In the genomic region with DNA sequence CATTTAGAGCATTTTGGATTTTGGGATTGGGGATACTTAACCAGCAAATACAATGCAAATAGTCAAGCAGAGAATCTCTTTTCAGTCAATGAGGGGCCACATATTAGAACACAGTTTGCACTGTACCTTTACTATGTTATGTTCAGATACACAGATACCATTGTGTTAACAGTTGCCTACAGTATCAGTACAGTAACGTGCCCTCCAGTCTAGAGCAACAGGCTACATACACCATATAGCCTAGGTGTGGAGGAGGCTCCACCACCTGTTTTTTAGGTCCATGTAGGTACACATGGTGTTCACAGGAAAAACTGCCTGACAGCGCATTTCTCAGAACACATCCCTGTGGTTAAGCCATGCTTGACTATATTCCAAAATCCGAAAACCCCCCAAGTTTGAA, we compare ENCODE assay signal across 18 cellular contexts. TPM values are rescaled to one million over a fixed set of nuclear protein-coding genes. Genes with fewer than 3 reads are reported as not detected.
DNase-seq lines count a peak whose midpoint lies in the region; ATAC-seq and TF ChIP-seq lines count a peak whose summit lies in the region.
"Had no signal": no experiment of that assay in that cellular context is flagged by ENCODE, and none has a peak within 500 bp of the region (broad histone marks: within the 10 kb centered on the region; RNA-seq: fewer than 3 reads in every experiment).

No MANE protein-coding gene starts in this region.

- H3K4me1 ChIP-seq in SK-N-SH (ENCODE audit: control insufficient read depth in 1 of 2, insufficient read depth in 2 of 2, low read depth in 1 of 2, low read length in 1 of 2) = 0 out of 4 replicates have a peak, but pooled peaks cover 0 to 4% of the 10 kb centered on the region in 2 experiments
- H3K4me1 ChIP-seq: adrenal gland had no signal

- peaks cover 37% of the 10 kb centered on the region for H3F3A ChIP-seq in SK-N-SH (replicated peaks; ENCODE audit: insufficient read depth)

- TF ChIP-seq CTCF in SK-N-SH (IDR thresholded peaks at IDR 0.05) (no peak), natural killer cell (IDR thresholded peaks at IDR 0.05) (no peak)

- H2AFZ ChIP-seq in SK-N-SH (ENCODE audit: low read depth) = no peak overlapping the region
- H2AFZ ChIP-seq: GM23248 had no signal

- H3K4me1 Mint-ChIP-seq in memory B cell = peaks cover 5% of the 10 kb centered on the region
- peaks cover 7% of the 10 kb centered on the region in 2 donors for H3K4me1 Mint-ChIP-seq in natural killer cell

- H3K9me3 Mint-ChIP-seq in memory B cell = no peaks in the 10 kb centered on the region
- no peaks in the 10 kb centered on the region for H3K9me3 Mint-ChIP-seq in natural killer cell
- H3K9me3 Mint-ChIP-seq: CD4-positive, alpha-beta memory T cell had no signal

- peaks cover 19% of the 10 kb centered on the region for H3K36me3 Mint-ChIP-seq in memory B cell
- H3K36me3 Mint-ChIP-seq in natural killer cell = peaks cover 15% of the 10 kb centered on the region

- H3K9me3 ChIP-seq in SK-N-SH = no peaks in the 10 kb centered on the region
- H3K9me3 ChIP-seq: adrenal gland had no signal

- ATAC-seq in SK-N-SH treated with all-trans-retinoic acid at 6 μM for 48 hours = no peak
- peak; percentile 34 for ATAC-seq in GM19455 (IDR thresholded peaks at IDR 0.05; ENCODE audit: unreplicated experiment)
- ATAC-seq in HG03460 (IDR thresholded peaks at IDR 0.05; ENCODE audit: unreplicated experiment) = peak; percentile 25
- no peak for ATAC-seq in memory B cell (ENCODE audit: low read depth)
- no peak for ATAC-seq in natural killer cell
- ATAC-seq: sciatic nerve had no signal

- CTCF ChIA-PET in SK-N-SH (lab: Yijun Ruan, JAX) = interaction anchor here (1.4 kb wide), 1 partner anchor 11 kb away, joined by 4 read pairs; no protein-coding TSS in a partner anchor

- intact Hi-C loops in natural killer cell (cut with micrococcal nuclease) = no loop called here

- H3K4me2 ChIP-seq in SK-N-SH = no peak overlapping the region

- H3K9me2 ChIP-seq in SK-N-SH = no peaks in the 10 kb centered on the region

- no peak for TF ChIP-seq EP300 in SK-N-SH (IDR thresholded peaks at IDR 0.05; ENCODE audit: borderline replicate concordance in 1 of 2, low read depth in 1 of 2, low read length in 1 of 2)

- H3K27me3 Mint-ChIP-seq in memory B cell = no peaks in the 10 kb centered on the region
- no peaks in the 10 kb centered on the region for H3K27me3 Mint-ChIP-seq in natural killer cell (ENCODE audit: low read depth in 2 of 2)
- H3K27me3 Mint-ChIP-seq: CD4-positive, alpha-beta memory T cell had no signal

- H3K4me3 ChIP-seq in SK-N-SH (ENCODE audit: low read depth in 2 of 2, low read length in 1 of 2) = no peak overlapping the region
- H3K4me3 ChIP-seq: adrenal gland, GM23248 had no signal

- TF ChIP-seq RAD21 in SK-N-SH (IDR thresholded peaks at IDR 0.05; ENCODE audit: low read length) = no peak

- H3K36me3 ChIP-seq in SK-N-SH (replicated peaks in 1 of 2; ENCODE audit: control insufficient read depth in 1 of 2, insufficient read depth in 2 of 2, low read length in 1 of 2) = peaks cover 59 to 71% of the 10 kb centered on the region in 2 experiments

- DNase-seq in SK-N-SH (no peak), memory B cell (ENCODE audit: low spot score in 2 of 2) (no peak), NCI-H345 (lab: John Stamatoyannopoulos, UW) (no peak), natural killer cell (no peak)
- DNase-seq in activated CD4-positive, alpha-beta T cell treated with anti-CD3 and anti-CD28 coated beads for 48 hours = no peak
- DNase-seq: activated T-cell treated with anti-CD3 and anti-CD28 coated beads, Interleukin-2, amount 50 U/mL, for 48 hours; CD4-positive, alpha-beta memory T cell; DMS79 treated with DMSO at 0.1 percent for 48 hours; GM23248; NCI-H2171; occipital lobe; Right ventricle myocardium superior had no signal

- no peak overlapping the region for H3K9ac ChIP-seq in SK-N-SH
- H3K9ac ChIP-seq: GM23248 had no signal

- H4K20me1 ChIP-seq in SK-N-SH (ENCODE audit: insufficient read depth) = no peaks in the 10 kb centered on the region; the same call in 1 of the 2 replicates

- WGBS in SK-N-SH (ENCODE audit: low lambda C conversion rate) = 95% methylated on average over 3 of the region's 3 CpGs

- H3K4me3 Mint-ChIP-seq in memory B cell (no peak overlapping the region), natural killer cell (no peak overlapping the region)
- H3K4me3 Mint-ChIP-seq: CD4-positive, alpha-beta memory T cell had no signal

- H3K27ac Mint-ChIP-seq in memory B cell (peak overlapping the region; percentile 74), natural killer cell (no peak overlapping the region)

- H3K27me3 ChIP-seq in SK-N-SH (ENCODE audit: insufficient read depth) = no peaks in the 10 kb centered on the region
- H3K27me3 ChIP-seq: adrenal gland had no signal

- peaks cover 52% of the 10 kb centered on the region; the same call in 1 of the 2 replicates for H3K79me2 ChIP-seq in SK-N-SH (ENCODE audit: insufficient read depth)

- POLR2A ChIA-PET in SK-N-SH (lab: Yijun Ruan, JAX) = interaction anchor here (1.3 kb wide), 1 partner anchor 9 kb away, joined by 5 read pairs; a partner anchor contains a TSS

- no peak overlapping the region for H3K27ac ChIP-seq in SK-N-SH (ENCODE audit: low read depth in 2 of 2, low read length in 1 of 2)
- H3K27ac ChIP-seq: 22Rv1, adrenal gland, GM23248 had no signal

TF ChIP-seq in SK-N-SH, 30 proteins besides CTCF, POLR2A, EP300 and RAD21:
- TF ChIP-seq GATA2 (CRISPR knock-in tag; IDR thresholded peaks at IDR 0.05) (no peak), SMC3 (IDR thresholded peaks at IDR 0.05; ENCODE audit: low read depth, low read length) (no peak), MEF2A (IDR thresholded peaks at IDR 0.05; ENCODE audit: borderline replicate concordance, low read depth) (no peak), RCOR1 (IDR thresholded peaks at IDR 0.05; ENCODE audit: low read length) (no peak), TCF12 (IDR thresholded peaks at IDR 0.05) (no peak), RFX5 (IDR thresholded peaks at IDR 0.05; ENCODE audit: low read length) (no peak), POLR2AphosphoS5 (IDR thresholded peaks at IDR 0.05; ENCODE audit: low read depth, low read length) (0 out of 2 replicates have a peak, but pooled peaks have one; percentile 20)

TF ChIP-seq in SK-N-SH treated with all-trans-retinoic acid at 6 μM for 48 hours, 23 proteins besides CTCF, POLR2A, EP300 and RAD21:
- TF ChIP-seq ARNTL (CRISPR knock-in tag; IDR thresholded peaks at IDR 0.05; ENCODE audit: borderline replicate concordance, low read depth) (no peak), ESRRG (CRISPR knock-in tag; IDR thresholded peaks at IDR 0.05) (no peak), TOX (CRISPR knock-in tag; IDR thresholded peaks at IDR 0.05; ENCODE audit: borderline replicate concordance) (no peak), ISL1 (CRISPR knock-in tag; IDR thresholded peaks at IDR 0.05) (no peak), BACH2 (CRISPR knock-in tag; IDR thresholded peaks at IDR 0.05; ENCODE audit: borderline replicate concordance) (no peak), ZNF70 (CRISPR knock-in tag; IDR thresholded peaks at IDR 0.05) (no peak), ZC3H10 (CRISPR knock-in tag; IDR thresholded peaks at IDR 0.05) (no peak), OSR1 (CRISPR knock-in tag; IDR thresholded peaks at IDR 0.05) (no peak), RARB (CRISPR knock-in tag; IDR thresholded peaks at IDR 0.05) (no peak), CSDC2 (CRISPR knock-in tag; IDR thresholded peaks at IDR 0.05) (no peak), GLIS3 (CRISPR knock-in tag; IDR thresholded peaks at IDR 0.05) (no peak)
- TF ChIP-seq, protein P1, sequence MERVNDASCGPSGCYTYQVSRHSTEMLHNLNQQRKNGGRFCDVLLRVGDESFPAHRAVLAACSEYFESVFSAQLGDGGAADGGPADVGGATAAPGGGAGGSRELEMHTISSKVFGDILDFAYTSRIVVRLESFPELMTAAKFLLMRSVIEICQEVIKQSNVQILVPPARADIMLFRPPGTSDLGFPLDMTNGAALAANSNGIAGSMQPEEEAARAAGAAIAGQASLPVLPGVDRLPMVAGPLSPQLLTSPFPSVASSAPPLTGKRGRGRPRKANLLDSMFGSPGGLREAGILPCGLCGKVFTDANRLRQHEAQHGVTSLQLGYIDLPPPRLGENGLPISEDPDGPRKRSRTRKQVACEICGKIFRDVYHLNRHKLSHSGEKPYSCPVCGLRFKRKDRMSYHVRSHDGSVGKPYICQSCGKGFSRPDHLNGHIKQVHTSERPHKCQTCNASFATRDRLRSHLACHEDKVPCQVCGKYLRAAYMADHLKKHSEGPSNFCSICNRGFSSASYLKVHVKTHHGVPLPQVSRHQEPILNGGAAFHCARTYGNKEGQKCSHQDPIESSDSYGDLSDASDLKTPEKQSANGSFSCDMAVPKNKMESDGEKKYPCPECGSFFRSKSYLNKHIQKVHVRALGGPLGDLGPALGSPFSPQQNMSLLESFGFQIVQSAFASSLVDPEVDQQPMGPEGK (CRISPR knock-in tag; IDR thresholded peaks at IDR 0.05; ENCODE audit: borderline replicate concordance) = no peak

RNA-seq across cellular contexts. Expression of a gene that starts 9.1 kb away (rescaled TPM):
- polyA plus RNA-seq in SK-N-SH (2012; rRNA removed) = 29.8 and 32.8 TPM in 2 replicates
- polyA plus RNA-seq in SK-N-SH (2012; cell fraction: cytosol; rRNA removed) = 40.0 and 49.0 TPM in 2 replicates
- 13.1 and 20.5 TPM in 2 replicates for polyA plus RNA-seq in SK-N-SH (2012; cell fraction: nucleus; rRNA removed)
- 10 to 100 TPM; 20.1 to 37.8 (median 36.8) TPM for total RNA-seq in natural killer cell

RNA-seq across cellular contexts. Expression of a gene that starts 15.6 kb away (rescaled TPM):
- 6.0 and 8.0 TPM in 2 replicates for polyA plus RNA-seq in SK-N-SH (2012; rRNA removed)
- 7.2 and 8.0 TPM in 2 replicates for polyA plus RNA-seq in SK-N-SH (2012; cell fraction: cytosol; rRNA removed)
- polyA plus RNA-seq in SK-N-SH (2012; cell fraction: nucleus; rRNA removed) = 6.0 and 7.2 TPM in 2 replicates
- total RNA-seq in natural killer cell = 10 to 100 TPM; 22.7 to 36.3 (median 35.9) TPM

Comparison
In these comparisons a context has a peak if more than half of its experiments do, and no peak if none do; other contexts are left out.
1. ATAC-seq: peak in GM19455 (single experiment) and HG03460 (single experiment); none in SK-N-SH treated with all-trans-retinoic acid at 6 μM for 48 hours (single experiment), memory B cell (single experiment) and natural killer cell (0 of 3).